ENCODE assay signal across 13 cellular contexts in the genomic region with DNA sequence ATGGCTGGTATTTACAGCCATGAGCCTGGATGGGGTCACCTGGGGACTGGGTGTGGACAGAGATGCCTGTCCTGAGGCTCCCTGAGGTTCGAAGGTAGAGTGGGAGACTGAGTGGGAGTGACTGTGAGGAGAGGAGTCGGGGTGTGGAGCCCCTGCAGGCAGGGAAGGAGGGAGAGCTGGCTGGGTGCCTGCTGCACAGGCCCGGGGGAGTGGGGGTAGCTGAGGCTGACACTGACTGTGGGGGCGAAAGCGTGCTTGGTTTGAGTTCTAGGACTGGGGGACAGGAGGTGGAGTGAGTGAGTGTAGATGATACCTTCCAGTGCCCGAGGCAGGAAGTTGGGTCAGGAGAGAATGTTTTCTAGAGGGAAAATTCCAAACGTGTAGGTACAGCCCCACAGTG. TPM values are rescaled to one million over a fixed set of nuclear protein-coding genes. Genes with fewer than 3 reads are reported as not detected.
A peak's percentile ranks its signal among the peaks of the same experiment; 100 is the strongest.
DNase-seq lines count a peak whose midpoint lies in the region; ATAC-seq and TF ChIP-seq lines count a peak whose summit lies in the region.
"Had no signal": no experiment of that assay in that cellular context is flagged by ENCODE, and none has a peak within 500 bp of the region (broad histone marks: within the 10 kb centered on the region; RNA-seq: fewer than 3 reads in every experiment).

No MANE protein-coding gene starts in this region.

- peaks cover 15% of the 10 kb centered on the region for H3K36me3 Mint-ChIP-seq in T-helper 2 cell treated with Interferon-gamma antibody and Interleukin-4, amounts not matched to agents 5 μg/mL and 100 μg/mL, for 36 hours (ENCODE audit: low read depth)
- peaks cover 14% of the 10 kb centered on the region for H3K36me3 Mint-ChIP-seq in osteocyte (ENCODE audit: unreplicated experiment)

- TF ChIP-seq CTCF in RWPE1 (conservative IDR thresholded peaks at IDR 0.05; ENCODE audit: low read depth): no peak
- no peak for TF ChIP-seq CTCF in osteocyte (IDR thresholded peaks at IDR 0.05)

- no peak for ATAC-seq in GM21447 (IDR thresholded peaks at IDR 0.05; ENCODE audit: unreplicated experiment)

- H3K4me3 ChIP-seq in endocrine pancreas (ENCODE audit: control insufficient read depth, insufficient read depth, low read length): no peak overlapping the region

- CTCF ChIA-PET in RWPE1 (lab: Yijun Ruan, JAX): interaction anchor here (0.7 to 1.8 kb wide), 3 partner anchors 8 to 49 kb away, joined by 4 to 10 read pairs (median 5); no protein-coding TSS in a partner anchor

- H3K27ac Mint-ChIP-seq in T-helper 2 cell treated with Interferon-gamma antibody and Interleukin-4, amounts not matched to agents 5 μg/mL and 100 μg/mL, for 36 hours: peak overlapping the region; percentile 1
- H3K27ac Mint-ChIP-seq in osteocyte (ENCODE audit: unreplicated experiment): peak overlapping the region; percentile 70

- H3K9ac ChIP-seq in endocrine pancreas (ENCODE audit: control insufficient read depth, insufficient read depth, low read length): peak overlapping the region; percentile 30

- no peak overlapping the region for H3K4me3 Mint-ChIP-seq in T-helper 2 cell treated with Interferon-gamma antibody and Interleukin-4, amounts not matched to agents 5 μg/mL and 100 μg/mL, for 36 hours
- H3K4me3 Mint-ChIP-seq in osteocyte (ENCODE audit: unreplicated experiment): no peak overlapping the region
- H3K4me3 Mint-ChIP-seq: stimulated activated naive CD8-positive, alpha-beta T cell treated with anti-CD3 and anti-CD28 coated beads, Interleukin-15, amount 100 ng/mL, for 72 hours had no signal

- no peaks in the 10 kb centered on the region for H3K36me3 ChIP-seq in endocrine pancreas (ENCODE audit: control insufficient read depth, insufficient read depth, low read length)

- H3K27me3 ChIP-seq in endocrine pancreas (ENCODE audit: control insufficient read depth, insufficient read depth, low read length): no peaks in the 10 kb centered on the region
- H3K27me3 ChIP-seq: brain microvascular endothelial cell had no signal

- no peaks in the 10 kb centered on the region for H3K27me3 Mint-ChIP-seq in T-helper 2 cell treated with Interferon-gamma antibody and Interleukin-4, amounts not matched to agents 5 μg/mL and 100 μg/mL, for 36 hours (ENCODE audit: low read depth)
- H3K27me3 Mint-ChIP-seq in osteocyte (ENCODE audit: unreplicated experiment): no peaks in the 10 kb centered on the region
- H3K27me3 Mint-ChIP-seq: stimulated activated naive CD8-positive, alpha-beta T cell treated with anti-CD3 and anti-CD28 coated beads, Interleukin-15, amount 100 ng/mL, for 72 hours had no signal

- in situ Hi-C loops in ACHN (cut with HindIII; ENCODE audit: low pct_ligation_motif_present, low pct_unique_long_range_greater_than_20kb, low sequenced_read_pairs): no loop called here

- peak overlapping the region; percentile 85 for H3K27ac ChIP-seq in RWPE1
- H3K27ac ChIP-seq: brain microvascular endothelial cell had no signal

- no peaks in the 10 kb centered on the region for H3K9me3 Mint-ChIP-seq in T-helper 2 cell treated with Interferon-gamma antibody and Interleukin-4, amounts not matched to agents 5 μg/mL and 100 μg/mL, for 36 hours
- no peaks in the 10 kb centered on the region for H3K9me3 Mint-ChIP-seq in osteocyte (ENCODE audit: unreplicated experiment)
- H3K9me3 Mint-ChIP-seq: stimulated activated naive CD8-positive, alpha-beta T cell treated with anti-CD3 and anti-CD28 coated beads, Interleukin-15, amount 100 ng/mL, for 72 hours had no signal

- H3K4me1 Mint-ChIP-seq in T-helper 2 cell treated with Interferon-gamma antibody and Interleukin-4, amounts not matched to agents 5 μg/mL and 100 μg/mL, for 36 hours (ENCODE audit: low read depth): peaks cover 17% of the 10 kb centered on the region
- H3K4me1 Mint-ChIP-seq in osteocyte (ENCODE audit: unreplicated experiment): peaks cover 49% of the 10 kb centered on the region

- POLR2A ChIA-PET in RWPE1 (lab: Yijun Ruan, JAX; ENCODE audit: low non-redundant PET): no interaction called here

- no peak for DNase-seq in T-helper 2 cell treated with Interferon-gamma antibody and Interleukin-4, amounts not matched to agents 5 μg/mL and 100 μg/mL, for 36 hours (ENCODE audit: low spot score)
- DNase-seq in T-helper 2 cell: no peak
- DNase-seq in RWPE1 (ENCODE audit: low spot score): peak; percentile 22
- no peak for DNase-seq in osteocyte (ENCODE audit: extremely low spot score, unreplicated experiment)
- DNase-seq in ACHN: no peak
- no peak for DNase-seq in foreskin melanocyte
- DNase-seq: NCI-H1417 had no signal

- no peaks in the 10 kb centered on the region for H3K4me1 ChIP-seq in endocrine pancreas (ENCODE audit: control insufficient read depth, insufficient read depth, low read length)

- H3K9me3 ChIP-seq in endocrine pancreas (ENCODE audit: control insufficient read depth, low read length): no peaks in the 10 kb centered on the region

RNA-seq across cellular contexts. Expression of gene RAB11B, which starts 7.1 kb away (rescaled TPM):
- total RNA-seq in osteocyte: 126 and 130 TPM in 2 replicates

RNA-seq across cellular contexts. Expression of gene MARCHF2, which starts 15.8 kb away (rescaled TPM):
- 45.0 and 50.6 TPM in 2 replicates for total RNA-seq in osteocyte

RNA-seq across cellular contexts. Expression of gene ANGPTL4, which starts 33.3 kb away (rescaled TPM):
- total RNA-seq in osteocyte: 6.5 and 8.6 TPM in 2 replicates
- total RNA-seq: A172, HT1080 had no signal

RNA-seq across cellular contexts. Expression of gene HNRNPM, which starts 47.5 kb away (rescaled TPM):
- total RNA-seq in osteocyte: 154 and 156 TPM in 2 replicates

RNA-seq across cellular contexts. Expression of gene KANK3, which starts 54.2 kb away (rescaled TPM):
- total RNA-seq in osteocyte: 0.30 TPM in 1 of 2 replicates, not detected in the other
- total RNA-seq: HT1080 had no signal
